ENCODE assay signal across 8 cellular contexts in the genomic region with DNA sequence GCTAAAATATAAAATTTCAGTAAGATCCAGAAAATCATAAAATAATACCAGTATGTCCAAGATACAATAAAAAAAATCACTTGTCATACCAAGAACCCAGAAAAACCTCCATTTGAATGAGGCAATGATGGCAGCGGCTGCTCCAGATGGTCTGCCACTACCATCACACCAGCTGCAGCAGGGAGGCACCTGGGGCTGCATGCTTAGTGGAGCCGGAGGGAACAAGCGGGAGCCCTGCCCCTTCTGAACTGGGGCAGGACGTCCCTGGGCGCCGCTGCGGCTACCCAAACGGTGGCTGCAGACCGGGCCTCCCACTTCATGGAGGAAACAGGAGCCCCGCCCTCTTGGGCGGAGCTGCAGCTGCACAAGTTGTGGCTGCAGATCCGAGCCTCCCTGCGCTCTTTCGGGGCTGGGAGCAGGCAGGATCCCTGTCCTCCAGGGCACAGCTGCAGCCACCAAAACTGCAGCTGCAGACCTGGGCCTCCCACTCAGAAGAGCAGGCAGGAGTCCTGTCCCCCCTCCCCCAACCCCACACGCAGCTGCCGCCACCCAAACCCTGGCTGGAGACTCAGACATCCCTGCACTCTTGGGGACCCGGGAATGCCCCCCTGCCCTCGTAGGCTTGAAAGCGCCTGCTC. TPM values are rescaled to one million over a fixed set of nuclear protein-coding genes. Genes with fewer than 3 reads are reported as not detected.
A peak's percentile ranks its signal among the peaks of the same experiment; 100 is the strongest.
DNase-seq lines count a peak whose midpoint lies in the region; ATAC-seq and TF ChIP-seq lines count a peak whose summit lies in the region.

No MANE protein-coding gene starts in this region.

- ATAC-seq in GM21619 (IDR thresholded peaks at IDR 0.05; ENCODE audit: unreplicated experiment): peak; percentile 96

- H3K36me3 ChIP-seq in SK-N-SH (replicated peaks in 1 of 2; ENCODE audit: control insufficient read depth in 1 of 2, insufficient read depth in 2 of 2, low read length in 1 of 2) (no peaks in the 10 kb centered on the region), right atrium auricular region (no peaks in the 10 kb centered on the region), rectal smooth muscle tissue (ENCODE audit: control insufficient read depth, insufficient read depth, low read length) (no peaks in the 10 kb centered on the region)

- TF ChIP-seq EP300 in SK-N-SH (IDR thresholded peaks at IDR 0.05; ENCODE audit: borderline replicate concordance in 1 of 2, low read depth in 1 of 2, low read length in 1 of 2): no peak

- peak overlapping the region; percentile 79 for H3K4me3 Mint-ChIP-seq in activated naive CD8-positive, alpha-beta T cell

- TF ChIP-seq CTCF in SK-N-SH (IDR thresholded peaks at IDR 0.05) (no peak), right atrium auricular region (IDR thresholded peaks at IDR 0.05) (no peak)

- peak; percentile 35 for DNase-seq in DMS114 treated with DMSO at 0.1 percent for 48 hours (lab: John Stamatoyannopoulos, UW; ENCODE audit: unreplicated experiment)
- peak; percentile 54 for DNase-seq in LoVo (ENCODE audit: low spot score)
- peak; percentile 82 for DNase-seq in SK-N-SH
- no peak for DNase-seq in right atrium auricular region (ENCODE audit: low spot score)
- no peak for DNase-seq in cerebellar nuclear complex (lab: John Stamatoyannopoulos, UW)

- H3K27me3 ChIP-seq in SK-N-SH (ENCODE audit: insufficient read depth): no peaks in the 10 kb centered on the region; the same call in 1 of the 2 replicates
- H3K27me3 ChIP-seq in right atrium auricular region: no peaks in the 10 kb centered on the region
- H3K27me3 ChIP-seq in rectal smooth muscle tissue (ENCODE audit: control insufficient read depth, insufficient read depth, low read length): no peaks in the 10 kb centered on the region

- H3K27ac ChIP-seq in SK-N-SH (ENCODE audit: low read depth in 2 of 2, low read length in 1 of 2) (no peak overlapping the region; a peak in 1 of 4 replicates), right atrium auricular region (no peak overlapping the region), rectal smooth muscle tissue (ENCODE audit: low read depth, low read length) (no peak overlapping the region)

- H3K4me1 ChIP-seq in SK-N-SH (ENCODE audit: control insufficient read depth in 1 of 2, insufficient read depth in 2 of 2, low read depth in 1 of 2, low read length in 1 of 2) (peaks cover 0 to 13% of the 10 kb centered on the region in 2 experiments; a peak in 1 of 4 replicates), right atrium auricular region (peaks cover 0 to 5% of the 10 kb centered on the region in 2 donors), rectal smooth muscle tissue (ENCODE audit: control insufficient read depth, insufficient read depth, low read length) (no peaks in the 10 kb centered on the region)

- H3K9me2 ChIP-seq in SK-N-SH: no peaks in the 10 kb centered on the region

- no peak for TF ChIP-seq RAD21 in SK-N-SH (IDR thresholded peaks at IDR 0.05; ENCODE audit: low read length)

- H3F3A ChIP-seq in SK-N-SH (replicated peaks; ENCODE audit: insufficient read depth): no peaks in the 10 kb centered on the region

- H3K27ac Mint-ChIP-seq in activated naive CD8-positive, alpha-beta T cell: no peak overlapping the region

- H3K4me1 Mint-ChIP-seq in activated naive CD8-positive, alpha-beta T cell (ENCODE audit: low read depth): peaks cover 4% of the 10 kb centered on the region

- H3K79me2 ChIP-seq in SK-N-SH (ENCODE audit: insufficient read depth): no peaks in the 10 kb centered on the region

- no peaks in the 10 kb centered on the region for H3K27me3 Mint-ChIP-seq in activated naive CD8-positive, alpha-beta T cell

- H3K9me3 ChIP-seq in SK-N-SH: no peaks in the 10 kb centered on the region
- peaks cover 0 to 2% of the 10 kb centered on the region in 2 donors for H3K9me3 ChIP-seq in right atrium auricular region

- POLR2A ChIA-PET in SK-N-SH (lab: Yijun Ruan, JAX): no interaction called here

- no peaks in the 10 kb centered on the region for H4K20me1 ChIP-seq in SK-N-SH (ENCODE audit: insufficient read depth)

- CTCF ChIA-PET in SK-N-SH (lab: Yijun Ruan, JAX): interaction anchor here (1.6 kb wide), 1 partner anchor 56 kb away, joined by 4 read pairs; no protein-coding TSS in a partner anchor

- peak overlapping the region; percentile 40 to 50; a peak in 3 of 4 replicates for H3K4me3 ChIP-seq in SK-N-SH (ENCODE audit: low read depth in 2 of 2, low read length in 1 of 2)
- peak overlapping the region; percentile 1 to 40 for H3K4me3 ChIP-seq in right atrium auricular region
- peak overlapping the region; percentile 65 for H3K4me3 ChIP-seq in rectal smooth muscle tissue (ENCODE audit: low read length)

- H3K36me3 Mint-ChIP-seq in activated naive CD8-positive, alpha-beta T cell: no peaks in the 10 kb centered on the region

- no peak overlapping the region for H3K9ac ChIP-seq in SK-N-SH
- H3K9ac ChIP-seq in rectal smooth muscle tissue (ENCODE audit: low read length): peak overlapping the region; percentile 56

- H3K9me3 Mint-ChIP-seq in activated naive CD8-positive, alpha-beta T cell (ENCODE audit: low read depth): no peaks in the 10 kb centered on the region

- H2AFZ ChIP-seq in SK-N-SH (ENCODE audit: low read depth): peak overlapping the region; percentile 33

- H3K4me2 ChIP-seq in SK-N-SH: peak overlapping the region; percentile 70

- 9% methylated on average over 2 of the region's 19 CpGs for WGBS in SK-N-SH (ENCODE audit: low lambda C conversion rate)

TF ChIP-seq in SK-N-SH, 30 proteins besides CTCF, POLR2A, EP300 and RAD21:
- no peak for TF ChIP-seq TAF1 (IDR thresholded peaks at IDR 0.05; ENCODE audit: borderline replicate concordance, low read depth, low read length)
- no peak for TF ChIP-seq FOXM1 (IDR thresholded peaks at IDR 0.05; ENCODE audit: low read depth)
- no peak for TF ChIP-seq SIN3A (IDR thresholded peaks at IDR 0.05; ENCODE audit: borderline replicate concordance, low read depth, low read length)
- TF ChIP-seq, protein P1, sequence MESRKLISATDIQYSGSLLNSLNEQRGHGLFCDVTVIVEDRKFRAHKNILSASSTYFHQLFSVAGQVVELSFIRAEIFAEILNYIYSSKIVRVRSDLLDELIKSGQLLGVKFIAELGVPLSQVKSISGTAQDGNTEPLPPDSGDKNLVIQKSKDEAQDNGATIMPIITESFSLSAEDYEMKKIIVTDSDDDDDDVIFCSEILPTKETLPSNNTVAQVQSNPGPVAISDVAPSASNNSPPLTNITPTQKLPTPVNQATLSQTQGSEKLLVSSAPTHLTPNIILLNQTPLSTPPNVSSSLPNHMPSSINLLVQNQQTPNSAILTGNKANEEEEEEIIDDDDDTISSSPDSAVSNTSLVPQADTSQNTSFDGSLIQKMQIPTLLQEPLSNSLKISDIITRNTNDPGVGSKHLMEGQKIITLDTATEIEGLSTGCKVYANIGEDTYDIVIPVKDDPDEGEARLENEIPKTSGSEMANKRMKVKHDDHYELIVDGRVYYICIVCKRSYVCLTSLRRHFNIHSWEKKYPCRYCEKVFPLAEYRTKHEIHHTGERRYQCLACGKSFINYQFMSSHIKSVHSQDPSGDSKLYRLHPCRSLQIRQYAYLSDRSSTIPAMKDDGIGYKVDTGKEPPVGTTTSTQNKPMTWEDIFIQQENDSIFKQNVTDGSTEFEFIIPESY (IDR thresholded peaks at IDR 0.05; ENCODE audit: borderline replicate concordance, low read depth): no peak
- no peak for TF ChIP-seq RCOR1 (IDR thresholded peaks at IDR 0.05; ENCODE audit: low read length)

RNA-seq across cellular contexts. Expression of a gene that starts 36.1 kb away (rescaled TPM):
- not detected in 2 replicates for polyA plus RNA-seq in SK-N-SH (2012; rRNA removed)
- not detected in 2 replicates for polyA plus RNA-seq in SK-N-SH (2012; cell fraction: cytosol; rRNA removed)
- polyA plus RNA-seq in SK-N-SH (2012; cell fraction: nucleus; rRNA removed): not detected in 2 replicates
- total RNA-seq in right atrium auricular region: not detected

Comparison
In these comparisons a context has a peak if more than half of its experiments do, and no peak if none do; other contexts are left out.
1. DNase-seq: peak in DMS114 treated with DMSO at 0.1 percent for 48 hours (single experiment), LoVo (single experiment) and SK-N-SH (single experiment); none in right atrium auricular region (single experiment) and cerebellar nuclear complex (0 of 2).
2. Peak in every context shown above with its lines, with median percentiles within 50 percentile points of each other: H3K4me3 ChIP-seq.